Comparison of ENCODE assay signal across 8 cellular contexts in the genomic region with DNA sequence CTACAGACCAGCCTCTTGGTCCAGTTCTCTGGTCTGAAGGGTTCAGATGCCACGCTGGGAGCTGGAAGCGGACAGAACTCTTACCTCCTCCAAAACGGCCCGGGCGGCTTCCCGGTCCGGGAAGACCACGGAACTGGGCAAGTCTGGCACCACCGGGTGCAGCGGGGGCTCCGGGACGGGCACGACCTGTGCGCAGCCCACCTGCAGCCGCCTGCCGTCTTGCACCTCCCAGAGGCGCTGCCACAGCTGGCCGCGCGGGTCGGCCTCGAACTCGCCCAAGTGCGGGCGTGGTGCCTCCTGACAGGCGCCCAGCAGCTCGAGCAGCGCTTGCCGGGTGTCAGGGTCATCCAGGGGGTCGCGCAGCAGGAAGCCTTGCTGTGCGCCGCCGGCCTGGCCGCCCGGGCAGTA. TPM values are rescaled to one million over a fixed set of nuclear protein-coding genes. Genes with fewer than 3 reads are reported as not detected.
DNase-seq lines count a peak whose midpoint lies in the region; ATAC-seq and TF ChIP-seq lines count a peak whose summit lies in the region.

No MANE protein-coding gene starts in this region.

- H3K27ac Mint-ChIP-seq in osteocyte (ENCODE audit: unreplicated experiment): no peak overlapping the region

- no peaks in the 10 kb centered on the region for H3K36me3 Mint-ChIP-seq in osteocyte (ENCODE audit: unreplicated experiment)

- peak; percentile 30 for ATAC-seq in GM18517 (IDR thresholded peaks at IDR 0.05; ENCODE audit: unreplicated experiment)
- peak; percentile 21 for ATAC-seq in HG02763 (IDR thresholded peaks at IDR 0.05; ENCODE audit: unreplicated experiment)
- ATAC-seq in GM21360 (IDR thresholded peaks at IDR 0.05; ENCODE audit: unreplicated experiment): no peak

- H3K27me3 Mint-ChIP-seq in osteocyte (ENCODE audit: unreplicated experiment): peaks cover 19% of the 10 kb centered on the region

- H3K4me3 ChIP-seq in WI38 (ENCODE audit: low read depth, low read length) (peak overlapping the region; percentile 60; the same call in 1 of the 2 replicates), epithelial cell of proximal tubule (ENCODE audit: low read depth, low read length) (peak overlapping the region; percentile 65)

- H3K4me3 Mint-ChIP-seq in osteocyte (ENCODE audit: unreplicated experiment): peak overlapping the region; percentile 29

- TF ChIP-seq CTCF in WI38 (IDR thresholded peaks at IDR 0.05; ENCODE audit: low read depth, low read length): no peak
- TF ChIP-seq CTCF in epithelial cell of proximal tubule (conservative IDR thresholded peaks at IDR 0.05; ENCODE audit: low read depth, low read length): no peak
- no peak for TF ChIP-seq CTCF in osteocyte (IDR thresholded peaks at IDR 0.05)

- H3K4me1 Mint-ChIP-seq in osteocyte (ENCODE audit: unreplicated experiment): peaks cover 6% of the 10 kb centered on the region

- no peak for DNase-seq in epithelial cell of proximal tubule (ENCODE audit: low read depth)
- DNase-seq in osteocyte (ENCODE audit: extremely low spot score, unreplicated experiment): no peak
- no peak for DNase-seq in middle frontal gyrus (ENCODE audit: extremely low spot score, low spot score)
- no peak for DNase-seq in HCEC 1CT

- peaks cover 3% of the 10 kb centered on the region for H3K9me3 Mint-ChIP-seq in osteocyte (ENCODE audit: unreplicated experiment)

RNA-seq across cellular contexts. Expression of a gene that starts 0.8 kb away (rescaled TPM):
- total RNA-seq in epithelial cell of proximal tubule (4.3 and 4.6 TPM in 2 replicates), osteocyte (0.24 and 1.1 TPM in 2 replicates)

RNA-seq across cellular contexts. Expression of a gene that starts 12.6 kb away (rescaled TPM):
- total RNA-seq in epithelial cell of proximal tubule (under 0.01 and 0.65 TPM in 2 replicates), osteocyte (not detected in 2 replicates)

RNA-seq across cellular contexts. Expression of a gene that starts 52.3 kb away (rescaled TPM):
- total RNA-seq in epithelial cell of proximal tubule (14.1 and 17.4 TPM in 2 replicates), osteocyte (9.0 and 9.6 TPM in 2 replicates)
